19 cellular contexts compared by ENCODE assay signal in the genomic region with DNA sequence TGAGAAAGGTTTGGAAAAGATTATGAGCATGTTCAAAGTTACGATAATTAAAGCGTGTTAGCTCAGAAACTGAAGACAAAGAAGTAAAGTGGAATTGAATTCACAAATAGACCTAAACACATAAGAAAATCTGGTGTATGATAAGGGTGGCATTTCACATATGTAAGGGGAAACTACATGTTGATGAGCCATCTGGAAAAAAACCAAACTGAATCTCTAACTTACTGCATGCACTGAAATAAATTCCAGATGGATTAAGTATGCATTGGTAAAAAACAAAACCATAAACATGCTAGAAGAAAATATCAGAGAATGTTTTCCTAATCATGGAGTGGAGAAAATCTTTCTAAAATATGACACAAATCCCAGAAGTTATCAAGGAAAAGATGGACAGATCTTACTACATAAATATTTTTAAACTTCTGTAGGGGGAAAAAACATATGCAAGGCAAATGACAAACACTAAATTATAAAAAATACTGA. TPM values are rescaled to one million over a fixed set of nuclear protein-coding genes. Genes with fewer than 3 reads are reported as not detected.
DNase-seq lines count a peak whose midpoint lies in the region; ATAC-seq, FAIRE-seq and TF ChIP-seq lines count a peak whose summit lies in the region.
"Had no signal": no experiment of that assay in that cellular context is flagged by ENCODE, and none has a peak within 500 bp of the region (broad histone marks: within the 10 kb centered on the region; RNA-seq: fewer than 3 reads in every experiment).

No MANE protein-coding gene starts in this region.

- no peaks in the 10 kb centered on the region for H3K9me3 Mint-ChIP-seq in CD4-positive, alpha-beta memory T cell
- H3K9me3 Mint-ChIP-seq: activated naive CD8-positive, alpha-beta T cell treated with anti-CD3 and anti-CD28 coated beads, Interleukin-2, amount 10 ng/mL, durations not matched to agents 7 days and 5 days had no signal

- H3K27ac Mint-ChIP-seq in CD4-positive, alpha-beta memory T cell = no peak overlapping the region
- H3K27ac Mint-ChIP-seq: activated naive CD8-positive, alpha-beta T cell treated with anti-CD3 and anti-CD28 coated beads, Interleukin-2, amount 10 ng/mL, durations not matched to agents 7 days and 5 days had no signal

- no peak overlapping the region for H2BK15ac ChIP-seq in mesenchymal stem cell (ENCODE audit: low read depth, poor library complexity, severe bottlenecking)

- H3K4me3 ChIP-seq in endothelial cell of umbilical vein (replicated peaks in 1 of 3; ENCODE audit: insufficient read depth in 1 of 3, low read depth in 1 of 3, low read length in 3 of 3) (no peak overlapping the region), mesenchymal stem cell (ENCODE audit: insufficient read depth in 1 of 2, low read depth in 1 of 2, low read length in 2 of 2) (no peak overlapping the region), tibial artery (no peak overlapping the region)
- H3K4me3 ChIP-seq in CD4-positive, alpha-beta memory T cell (ENCODE audit: low read length in 2 of 2) = no peak overlapping the region
- H3K4me3 ChIP-seq: BLaER1, testis had no signal

- no peak overlapping the region for H2AFZ ChIP-seq in endothelial cell of umbilical vein (ENCODE audit: low read depth, low read length)
- no peak overlapping the region for H2AFZ ChIP-seq in mesenchymal stem cell (ENCODE audit: low read depth, low read length)

- no peak overlapping the region for H3K18ac ChIP-seq in mesenchymal stem cell (ENCODE audit: low read depth in 1 of 2, low read length in 2 of 2)

- peaks cover 0 to 2% (median under 1%) of the 10 kb centered on the region in 4 donors for H3K4me1 Mint-ChIP-seq in CD4-positive, alpha-beta memory T cell

- H3K27me3 ChIP-seq in endothelial cell of umbilical vein (ENCODE audit: control insufficient read depth in 2 of 2, insufficient read depth in 2 of 2, low read length in 2 of 2) (no peaks in the 10 kb centered on the region), mesenchymal stem cell (ENCODE audit: control insufficient read depth in 1 of 2, insufficient read depth in 1 of 2, low read length in 2 of 2) (no peaks in the 10 kb centered on the region), tibial artery (no peaks in the 10 kb centered on the region)
- H3K27me3 ChIP-seq in CD4-positive, alpha-beta memory T cell (ENCODE audit: insufficient read depth, low read length) = no peaks in the 10 kb centered on the region
- H3K27me3 ChIP-seq: BLaER1, testis had no signal

- no peak overlapping the region for H4K91ac ChIP-seq in mesenchymal stem cell (ENCODE audit: low read length)

- H4K8ac ChIP-seq in mesenchymal stem cell (ENCODE audit: low read length) = no peak overlapping the region

- no peak overlapping the region for H3K9ac ChIP-seq in endothelial cell of umbilical vein (replicated peaks; ENCODE audit: extremely low read depth, insufficient read depth, low read length)
- no peak overlapping the region for H3K9ac ChIP-seq in mesenchymal stem cell (ENCODE audit: low read length)
- H3K9ac ChIP-seq: BLaER1 had no signal

- H4K20me1 ChIP-seq in endothelial cell of umbilical vein (replicated peaks; ENCODE audit: control insufficient read depth, extremely low read depth, insufficient read depth, low read length) = no peaks in the 10 kb centered on the region
- H4K20me1 ChIP-seq: BLaER1 had no signal

- no peak overlapping the region for H3K14ac ChIP-seq in mesenchymal stem cell (ENCODE audit: low read length in 2 of 2)

- H3K9me1 ChIP-seq in endothelial cell of umbilical vein (replicated peaks; ENCODE audit: control insufficient read depth, extremely low read depth, insufficient read depth, low read length) = no peaks in the 10 kb centered on the region

- DNase-seq in endothelial cell of umbilical vein (ENCODE audit: low read depth, low spot score) = no peak
- DNase-seq in mesenchymal stem cell = no peak
- DNase-seq in tibial artery = no peak
- no peak for DNase-seq in GM19240 (ENCODE audit: insufficient read length, low spot score)
- no peak for DNase-seq in CD4-positive, alpha-beta memory T cell
- DNase-seq: activated CD4-positive, alpha-beta T cell treated with anti-CD3 and anti-CD28 coated beads, Interleukin-2, amount 50 U/mL, for 4 hours; activated naive CD8-positive, alpha-beta T cell treated with anti-CD3 and anti-CD28 coated beads, Interleukin-2, amount 10 ng/mL, durations not matched to agents 7 days and 5 days; activated T-cell treated with anti-CD3 and anti-CD28 coated beads, Interleukin-2, amount 50 U/mL, for 1 hour; DMS153; islet precursor cell; NCI-H1048; stimulated activated CD4-positive, alpha-beta T cell treated with anti-CD3 and anti-CD28 coated beads, Interleukin-2, amount 100 ng/mL, for 48 hours had no signal

- no peak for ATAC-seq in HG02884 (IDR thresholded peaks at IDR 0.05; ENCODE audit: unreplicated experiment)
- ATAC-seq in HG02840 (IDR thresholded peaks at IDR 0.05; ENCODE audit: low FRiP score, unreplicated experiment) = no peak

- CTCF ChIA-PET in endothelial cell of umbilical vein (lab: Charles Lee) = interaction anchor here (19.5 kb wide), 1 partner anchor 88 kb away, joined by 898 read pairs; a partner anchor contains a TSS
- CTCF ChIA-PET in CD4-positive, alpha-beta memory T cell (lab: Charles Lee; ENCODE audit: partially characterized antibody) = no interaction called here

- no peaks in the 10 kb centered on the region for H3K79me1 ChIP-seq in mesenchymal stem cell (replicated peaks; ENCODE audit: low read length, poor library complexity, severe bottlenecking)

- peak; percentile 28 for FAIRE-seq in endothelial cell of umbilical vein (lab: Jason Lieb, UNC)
- FAIRE-seq: GM18507 had no signal

- BruUV-seq in endothelial cell of umbilical vein (replicated peaks; lab: Mats Ljungman, UMichigan) = no TSS peak

- peaks cover 10% of the 10 kb centered on the region for H3K4me1 ChIP-seq in endothelial cell of umbilical vein (ENCODE audit: control insufficient read depth, extremely low read depth, insufficient read depth, low read length)
- peaks cover 3% of the 10 kb centered on the region for H3K4me1 ChIP-seq in mesenchymal stem cell (ENCODE audit: control insufficient read depth, insufficient read depth, low read depth, low read length)
- H3K4me1 ChIP-seq in tibial artery = peaks cover 0 to 63% (median 42%) of the 10 kb centered on the region in 4 donors
- no peaks in the 10 kb centered on the region for H3K4me1 ChIP-seq in CD4-positive, alpha-beta memory T cell (ENCODE audit: insufficient read depth, low read length)
- H3K4me1 ChIP-seq: BLaER1 had no signal

- H2BK120ac ChIP-seq in mesenchymal stem cell (ENCODE audit: low read depth, low read length) = no peak overlapping the region

- intact Hi-C loops in endothelial cell of umbilical vein (cut with micrococcal nuclease) (loop anchor here (5.0 kb wide), 1 partner anchor 413 kb away; a partner anchor contains a TSS), tibial artery (cut with DNase I; ENCODE audit: low total_unique reads) (loop anchor here (5.0 kb wide), 1 partner anchor 83 kb away; a partner anchor contains a TSS)
- intact Hi-C loops in CD4-positive, alpha-beta memory T cell (cut with micrococcal nuclease) = no loop called here

- POLR2A ChIA-PET in endothelial cell of umbilical vein (lab: Charles Lee) = no interaction called here
- POLR2A ChIA-PET in CD4-positive, alpha-beta memory T cell (lab: Charles Lee; ENCODE audit: partially characterized antibody) = no interaction called here

- no peak overlapping the region for H2BK12ac ChIP-seq in mesenchymal stem cell (ENCODE audit: low read length in 2 of 2)

- 94% methylated on average over 2 of the region's 2 CpGs for WGBS in mesenchymal stem cell

- H2BK5ac ChIP-seq in mesenchymal stem cell (ENCODE audit: low read depth, low read length, poor library complexity, severe bottlenecking) = no peak overlapping the region

- no peaks in the 10 kb centered on the region for H3K79me2 ChIP-seq in endothelial cell of umbilical vein (ENCODE audit: control insufficient read depth, insufficient read depth, low read length)

- H3K27me3 Mint-ChIP-seq in CD4-positive, alpha-beta memory T cell = peaks cover 2 to 7% of the 10 kb centered on the region in 2 donors

- H3K36me3 Mint-ChIP-seq in CD4-positive, alpha-beta memory T cell = no peaks in the 10 kb centered on the region

- H3K27ac ChIP-seq in VCaP (peak overlapping the region; percentile 70), endothelial cell of umbilical vein (ENCODE audit: insufficient read depth, low read depth, low read length) (no peak overlapping the region), mesenchymal stem cell (ENCODE audit: low read length, poor library complexity, severe bottlenecking) (peak overlapping the region; percentile 73), tibial artery (peak overlapping the region; percentile 80 to 86)
- no peak overlapping the region for H3K27ac ChIP-seq in CD4-positive, alpha-beta memory T cell (ENCODE audit: low read depth, low read length)
- H3K27ac ChIP-seq: BLaER1 had no signal

- no peak overlapping the region for H2AK5ac ChIP-seq in mesenchymal stem cell (ENCODE audit: low read length, severe bottlenecking)

- dilution Hi-C loops in endothelial cell of umbilical vein (cut with MboI; ENCODE audit: extremely low pct_ligation_motif_present, low sequenced_read_pairs) = no loop called here

- TF ChIP-seq CTCF in VCaP (conservative IDR thresholded peaks at IDR 0.05) = no peak
- TF ChIP-seq CTCF in endothelial cell of umbilical vein (IDR thresholded peaks at IDR 0.05; ENCODE audit: extremely low read depth in 1 of 2, insufficient read depth in 1 of 2, low read depth in 1 of 2, low read length in 2 of 2) = no peak
- TF ChIP-seq CTCF in tibial artery (IDR thresholded peaks at IDR 0.05) = no peak

- H3K9me3 ChIP-seq in endothelial cell of umbilical vein (replicated peaks; ENCODE audit: control insufficient read depth, insufficient read depth, low read length) (no peaks in the 10 kb centered on the region), mesenchymal stem cell (ENCODE audit: control insufficient read depth, low read length) (peaks cover 7% of the 10 kb centered on the region), tibial artery (no peaks in the 10 kb centered on the region)
- H3K9me3 ChIP-seq in CD4-positive, alpha-beta memory T cell (ENCODE audit: control insufficient read depth in 1 of 2, low read length in 2 of 2) = no peaks in the 10 kb centered on the region
- H3K9me3 ChIP-seq: BLaER1, testis had no signal

- no peak overlapping the region for H3K4me3 Mint-ChIP-seq in CD4-positive, alpha-beta memory T cell
- H3K4me3 Mint-ChIP-seq: activated naive CD8-positive, alpha-beta T cell treated with anti-CD3 and anti-CD28 coated beads, Interleukin-2, amount 10 ng/mL, durations not matched to agents 7 days and 5 days; mesothelial cell of epicardium had no signal

- H3K36me3 ChIP-seq in endothelial cell of umbilical vein (ENCODE audit: control insufficient read depth in 2 of 2, extremely low read depth in 1 of 2, insufficient read depth in 2 of 2, low read length in 2 of 2) (no peaks in the 10 kb centered on the region), mesenchymal stem cell (ENCODE audit: control insufficient read depth in 1 of 2, insufficient read depth in 2 of 2, low read depth in 1 of 2, low read length in 2 of 2) (no peaks in the 10 kb centered on the region), tibial artery (no peaks in the 10 kb centered on the region)
- H3K36me3 ChIP-seq in CD4-positive, alpha-beta memory T cell (ENCODE audit: insufficient read depth, low read length) = no peaks in the 10 kb centered on the region
- H3K36me3 ChIP-seq: BLaER1 had no signal

- no peak overlapping the region for H3K4ac ChIP-seq in mesenchymal stem cell (ENCODE audit: low read depth in 1 of 2, low read length in 2 of 2)

- H3K4me2 ChIP-seq in endothelial cell of umbilical vein (ENCODE audit: insufficient read depth, low read length) (no peak overlapping the region), mesenchymal stem cell (ENCODE audit: low read length, poor library complexity, severe bottlenecking) (no peak overlapping the region)
- H3K4me2 ChIP-seq: BLaER1 had no signal

- no peak overlapping the region for H3K23ac ChIP-seq in mesenchymal stem cell (ENCODE audit: low read length in 2 of 2)

- no peak for TF ChIP-seq POLR2A in endothelial cell of umbilical vein (IDR thresholded peaks at IDR 0.05; ENCODE audit: low read depth, low read length)

RNA-seq across cellular contexts. Expression of a gene that starts 34.0 kb away (rescaled TPM):
- 63.8 and 65.8 TPM in 2 replicates for total RNA-seq in endothelial cell of umbilical vein
- 19.2 and 24.9 TPM in 2 replicates for polyA plus RNA-seq in endothelial cell of umbilical vein
- polyA plus RNA-seq in endothelial cell of umbilical vein (2011; cell fraction: cytosol; rRNA removed) = 30.0 and 40.4 TPM in 2 replicates
- 86.3 and 112 TPM in 2 replicates for polyA plus RNA-seq in endothelial cell of umbilical vein (2011; cell fraction: nucleus; rRNA removed)
- 45.4 and 52.0 TPM in 2 replicates for polyA plus RNA-seq in endothelial cell of umbilical vein (2012)
- polyA minus RNA-seq in endothelial cell of umbilical vein = 44.4 and 46.0 TPM in 2 replicates
- 49.9 TPM for polyA minus RNA-seq in endothelial cell of umbilical vein (2011; cell fraction: cytosol; rRNA and poly(A)+ RNA removed)
- polyA minus RNA-seq in endothelial cell of umbilical vein (2011; cell fraction: nucleus; rRNA and poly(A)+ RNA removed) = 54.9 and 77.7 TPM in 2 replicates
- 20.0 TPM for polyA plus RNA-seq in mesenchymal stem cell (2013, experiment 1 of 2)
- polyA plus RNA-seq in mesenchymal stem cell (2013, experiment 2 of 2) = 19.4 TPM
- 10 to 100 TPM; 18.5 to 19.7 TPM for total RNA-seq in CD4-positive, alpha-beta memory T cell
- 10 to 100 TPM; 11.6 to 14.2 TPM for polyA plus RNA-seq in CD4-positive, alpha-beta memory T cell

Comparison
In these comparisons a context has a peak if more than half of its experiments do, and no peak if none do; other contexts are left out.
1. H3K27ac ChIP-seq: peak in VCaP (single experiment), mesenchymal stem cell (single experiment) and tibial artery (2 of 2); none in endothelial cell of umbilical vein (single experiment) and CD4-positive, alpha-beta memory T cell (single experiment).